ENCODE assay signal across 1 cellular context in genomic region chrX:76971393-76972376, GRCh38.
TF ChIP-seq lines count a peak whose summit lies in the region.

No MANE protein-coding gene starts in this region.

TF ChIP-seq in GM23338, 12 proteins besides CTCF, POLR2A, EP300 and RAD21 (continued from another document):
- TF ChIP-seq ZNF462 (CRISPR knock-in tag; IDR thresholded peaks at IDR 0.05): no peak
- no peak for TF ChIP-seq ZNF331 (CRISPR knock-in tag; IDR thresholded peaks at IDR 0.05; ENCODE audit: low read depth)
- no peak for TF ChIP-seq ETS1 (IDR thresholded peaks at IDR 0.05)
- TF ChIP-seq REST (IDR thresholded peaks at IDR 0.05; ENCODE audit: unreplicated experiment): no peak
- TF ChIP-seq STAT1 (IDR thresholded peaks at IDR 0.05; ENCODE audit: unreplicated experiment): no peak
- no peak for TF ChIP-seq CREB1 (CRISPR knock-in tag; IDR thresholded peaks at IDR 0.05; ENCODE audit: low read depth)
- no peak for TF ChIP-seq POLR2AphosphoS5 (IDR thresholded peaks at IDR 0.05; ENCODE audit: low read depth)
- TF ChIP-seq EZH2phosphoT487 (IDR thresholded peaks at IDR 0.05; ENCODE audit: unreplicated experiment): no peak
- no peak for TF ChIP-seq JUNB (IDR thresholded peaks at IDR 0.05; ENCODE audit: unreplicated experiment)
